In genomic region chr9:103574056-103574455, GRCh38 we compare ENCODE assay signal across 18 cellular contexts.
"Had no signal": no experiment of that assay in that cellular context is flagged by ENCODE, and none has a peak within 500 bp of the region (broad histone marks: within the 10 kb centered on the region; RNA-seq: fewer than 3 reads in every experiment).

No MANE protein-coding gene starts in this region.

- H3K36me3 ChIP-seq: colonic mucosa, suprapubic skin, transverse colon, uterus had no signal

- H3K27ac ChIP-seq: colonic mucosa, suprapubic skin, transverse colon, uterus had no signal

- H3K9me3 ChIP-seq: colonic mucosa, uterus had no signal

- H3K4me3 ChIP-seq: colonic mucosa, mucosa of descending colon, suprapubic skin, transverse colon, uterus had no signal

- H3K27me3 ChIP-seq: colonic mucosa, suprapubic skin, transverse colon, uterus had no signal

- H3K4me1 ChIP-seq: colonic mucosa, suprapubic skin, transverse colon, uterus had no signal

- DNase-seq: activated CD4-positive, alpha-beta T cell treated with anti-CD3 and anti-CD28 coated beads, Interleukin-2, amount 10 ng/mL, durations not matched to agents 7 days and 5 days; activated CD8-positive, alpha-beta memory T cell treated with anti-CD3 and anti-CD28 coated beads, Interleukin-2, amount 50 U/mL, for 48 hours; activated effector memory CD4-positive, alpha-beta T cell treated with Interleukin-2 at 50 U/mL for 16 hours; activated T-cell treated with anti-CD3 and anti-CD28 coated beads, Interleukin-2, amount 50 U/mL, for 48 hours; caudate nucleus; colonic mucosa; endodermal cell; erythroblast; immature natural killer cell; mesenchymal stem cell; mucosa of descending colon; naive B cell; T-helper 1 cell; T1000; transverse colon; uterus had no signal

- ATAC-seq: activated CD4-positive, CD25-positive, alpha-beta regulatory T cell treated with anti-CD3 and anti-CD28 coated beads, Interleukin-2, amount 50 U/mL, for 24 hours; mucosa of descending colon had no signal
